ENCODE assay signal across 28 cellular contexts in the genomic region with DNA sequence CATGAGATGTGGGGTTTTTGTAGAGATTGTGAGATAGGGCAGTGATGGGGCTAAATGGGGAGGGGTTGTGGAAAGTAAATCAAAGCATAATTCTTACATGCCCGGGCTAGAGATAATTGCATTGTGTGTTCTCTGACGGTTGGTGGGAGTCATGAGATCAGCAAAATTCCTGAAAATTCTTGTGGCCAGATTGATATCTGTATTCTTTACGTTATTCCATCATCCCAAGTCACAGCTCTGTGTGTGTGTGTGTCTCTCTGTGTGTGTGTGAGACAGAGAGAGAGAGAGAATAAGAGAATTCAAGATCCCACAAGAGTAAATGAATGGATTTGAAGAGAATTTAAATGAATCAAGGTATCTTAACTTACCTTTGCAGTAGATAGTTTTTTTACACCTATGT.
"Had no signal": no experiment of that assay in that cellular context is flagged by ENCODE, and none has a peak within 500 bp of the region (broad histone marks: within the 10 kb centered on the region; RNA-seq: fewer than 3 reads in every experiment).

No MANE protein-coding gene starts in this region.

- H3K4me1 ChIP-seq: left lung, parathyroid adenoma, psoas muscle, thyroid gland had no signal

- H3K9me3 ChIP-seq: left lung, lower lobe of right lung, neutrophil, psoas muscle, stomach, thyroid gland had no signal

- H3K4me2 ChIP-seq: smooth muscle cell had no signal

- H3K27ac Mint-ChIP-seq: activated naive CD4-positive, alpha-beta T cell treated with anti-CD3 and anti-CD28 coated beads for 36 hours; activated naive CD8-positive, alpha-beta T cell treated with anti-CD3 and anti-CD28 coated beads for 36 hours; effector memory CD8-positive, alpha-beta T cell; nephron progenitor cell; stimulated activated naive B cell treated with anti-CD40 and anti-IgM and Interleukin-4, amounts not matched to agents 10 μg/mL and 1 μg/mL and 100 μg/mL, for 72 hours; T-helper 1 cell treated with Interleukin-12 subunit alpha and Interleukin-12 subunit beta and Interleukin-4 antibody, amounts not matched to agents 30 μg/mL and 1 μg/mL, for 36 hours had no signal

- H3K79me2 ChIP-seq: parathyroid adenoma had no signal

- H3K27ac ChIP-seq: left lung, lower lobe of right lung, neutrophil, parathyroid adenoma, psoas muscle, stomach, thyroid gland, WERI-Rb-1 had no signal

- H3K4me1 Mint-ChIP-seq: activated naive CD8-positive, alpha-beta T cell treated with anti-CD3 and anti-CD28 coated beads for 36 hours; stimulated activated naive B cell treated with anti-CD40 and anti-IgM and Interleukin-4, amounts not matched to agents 10 μg/mL and 1 μg/mL and 100 μg/mL, for 72 hours had no signal

- H3K4me3 Mint-ChIP-seq: activated naive CD4-positive, alpha-beta T cell treated with anti-CD3 and anti-CD28 coated beads for 36 hours; activated naive CD8-positive, alpha-beta T cell treated with anti-CD3 and anti-CD28 coated beads for 36 hours; effector memory CD8-positive, alpha-beta T cell; nephron progenitor cell; stimulated activated naive B cell treated with anti-CD40 and anti-IgM and Interleukin-4, amounts not matched to agents 10 μg/mL and 1 μg/mL and 100 μg/mL, for 72 hours; T-helper 1 cell treated with Interleukin-12 subunit alpha and Interleukin-12 subunit beta and Interleukin-4 antibody, amounts not matched to agents 30 μg/mL and 1 μg/mL, for 36 hours had no signal

- H3K27me3 ChIP-seq: left lung, neutrophil, stomach, thyroid gland had no signal

- H3K36me3 ChIP-seq: left lung, lower lobe of right lung, neutrophil, stomach, thyroid gland, WERI-Rb-1 had no signal

- H3K9ac ChIP-seq: parathyroid adenoma had no signal

- H3K4me3 ChIP-seq: left lung, lower lobe of right lung, psoas muscle, smooth muscle cell, stomach, thyroid gland had no signal

- DNase-seq: activated CD4-positive, alpha-beta T cell treated with anti-CD3 and anti-CD28 coated beads for 48 hours; activated CD4-positive, alpha-beta T cell treated with anti-CD3 and anti-CD28 coated beads, Interleukin-2, amount 50 U/mL, for 48 hours; activated CD8-positive, alpha-beta memory T cell treated with anti-CD3 and anti-CD28 coated beads for 24 hours; activated effector memory CD4-positive, alpha-beta T cell treated with Interleukin-2 at 50 U/mL for 16 hours; activated naive CD4-positive, alpha-beta T cell treated with anti-CD3 and anti-CD28 coated beads for 36 hours; activated naive CD8-positive, alpha-beta T cell treated with anti-CD3 and anti-CD28 coated beads for 36 hours; amniotic stem cell; caudate nucleus; cortex of kidney; effector memory CD8-positive, alpha-beta T cell; erythroblast; foreskin melanocyte; kidney glomerular epithelial cell; left lung; lower lobe of right lung; nephron progenitor cell; psoas muscle; stimulated activated CD4-positive, alpha-beta T cell treated with anti-CD3 and anti-CD28 coated beads, Interleukin-15, amount 100 ng/mL, for 24 hours; stimulated activated CD4-positive, alpha-beta T cell treated with anti-CD3 and anti-CD28 coated beads, Interleukin-2, amount 100 ng/mL, for 24 hours; stimulated activated naive B cell treated with anti-CD40 and anti-IgM and Interleukin-4, amounts not matched to agents 10 μg/mL and 1 μg/mL and 100 μg/mL, for 72 hours; stomach; T1000; thyroid gland had no signal

- H2AFZ ChIP-seq: parathyroid adenoma had no signal

- H3K9me3 Mint-ChIP-seq: activated naive CD4-positive, alpha-beta T cell treated with anti-CD3 and anti-CD28 coated beads for 36 hours; activated naive CD8-positive, alpha-beta T cell treated with anti-CD3 and anti-CD28 coated beads for 36 hours; T-helper 1 cell treated with Interleukin-12 subunit alpha and Interleukin-12 subunit beta and Interleukin-4 antibody, amounts not matched to agents 30 μg/mL and 1 μg/mL, for 36 hours had no signal
